19 cellular contexts compared by ENCODE assay signal in the genomic region with DNA sequence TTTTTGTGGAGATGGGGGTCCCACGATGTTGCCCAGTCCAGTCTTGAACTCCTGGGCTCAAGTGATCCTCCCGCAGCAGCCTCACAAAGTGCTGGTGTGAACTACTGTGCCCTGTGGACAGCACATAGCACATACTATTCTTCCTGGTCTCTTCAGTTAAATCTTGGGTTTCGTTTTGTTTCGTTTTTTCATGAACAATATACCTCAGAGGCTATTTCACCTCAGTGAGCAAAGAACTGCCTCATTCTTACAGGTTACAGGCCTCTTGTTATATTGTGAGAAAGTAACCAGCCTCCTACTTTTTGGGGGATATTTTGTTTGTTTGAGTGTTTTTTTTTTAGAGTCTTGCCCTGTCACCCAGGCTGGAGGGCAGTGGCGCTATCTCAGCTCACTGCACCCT. TPM values are rescaled to one million over a fixed set of nuclear protein-coding genes. Genes with fewer than 3 reads are reported as not detected.
DNase-seq lines count a peak whose midpoint lies in the region; ATAC-seq, FAIRE-seq and TF ChIP-seq lines count a peak whose summit lies in the region.
"Had no signal": no experiment of that assay in that cellular context is flagged by ENCODE, and none has a peak within 500 bp of the region (broad histone marks: within the 10 kb centered on the region; RNA-seq: fewer than 3 reads in every experiment).

No MANE protein-coding gene starts in this region.

- H3K9me2 ChIP-seq in Karpas-422 (replicated peaks; ENCODE audit: insufficient read depth, low read length) (no peaks in the 10 kb centered on the region), hepatocyte (replicated peaks; ENCODE audit: insufficient read depth) (no peaks in the 10 kb centered on the region)

- H4K20me1 ChIP-seq in Karpas-422 (ENCODE audit: insufficient read depth, low read depth, low read length) (no peaks in the 10 kb centered on the region), hepatocyte (ENCODE audit: insufficient read depth, poor library complexity, severe bottlenecking) (no peaks in the 10 kb centered on the region)

- DNase-seq in Right ventricle myocardium inferior (ENCODE audit: missing footprints) (peak; percentile 21), heart right ventricle (no peak), Karpas-422 (peak; percentile 53), hepatocyte (ENCODE audit: low spot score) (no peak), upper lobe of right lung (no peak), AG20443 (ENCODE audit: low spot score) (no peak), kidney (no peak)
- DNase-seq: activated CD4-positive, alpha-beta T cell treated with anti-CD3 and anti-CD28 coated beads, Interleukin-2, amount 10 ng/mL, durations not matched to agents 7 days and 5 days; effector CD8-positive, alpha-beta T cell; islet precursor cell; NCI-H446; T-helper 17 cell had no signal

- H3K9ac ChIP-seq in Karpas-422 (ENCODE audit: low read length), result 0 out of 2 replicates have a peak overlapping the region, but pooled peaks have one; percentile 5
- H3K9ac ChIP-seq in kidney (ENCODE audit: low read length in 2 of 2), result no peak overlapping the region

- no peak overlapping the region for H3K27ac ChIP-seq in heart right ventricle
- H3K27ac ChIP-seq in Karpas-422 (ENCODE audit: low read length), result no peak overlapping the region
- H3K27ac ChIP-seq in hepatocyte, result peak overlapping the region; percentile 48
- peak overlapping the region; percentile 65 for H3K27ac ChIP-seq in upper lobe of right lung
- H3K27ac ChIP-seq in kidney (ENCODE audit: low read depth in 2 of 2, low read length in 2 of 2), result no peak overlapping the region

- 86 to 90% methylated on average over 5 of the region's 5 CpGs for WGBS in heart right ventricle, 2 donors
- 90% methylated on average over 5 of the region's 5 CpGs for WGBS in hepatocyte (ENCODE audit: low lambda C conversion rate, missing lambda C conversion rate)

- no peak for FAIRE-seq in kidney (lab: Jason Lieb, UNC)
- FAIRE-seq: astrocyte, frontal cortex had no signal

- intact Hi-C loops in Right ventricle myocardium inferior (cut with DNase I) (no loop called here), heart right ventricle (cut with DNase I) (no loop called here), upper lobe of right lung (cut with DNase I) (no loop called here), kidney (cut with DNase I) (no loop called here)

- H3K36me3 ChIP-seq in heart right ventricle (no peaks in the 10 kb centered on the region), Karpas-422 (ENCODE audit: insufficient read depth, low read length) (no peaks in the 10 kb centered on the region), hepatocyte (replicated peaks; ENCODE audit: insufficient read depth, low read depth) (no peaks in the 10 kb centered on the region), upper lobe of right lung (peaks cover 4% of the 10 kb centered on the region), kidney (ENCODE audit: control insufficient read depth in 1 of 2, insufficient read depth in 2 of 2, low read length in 2 of 2) (no peaks in the 10 kb centered on the region)

- TF ChIP-seq CTCF in heart right ventricle (IDR thresholded peaks at IDR 0.05), result no peak
- TF ChIP-seq CTCF in hepatocyte (IDR thresholded peaks at IDR 0.05; ENCODE audit: poor library complexity), result no peak
- TF ChIP-seq CTCF in upper lobe of right lung (IDR thresholded peaks at IDR 0.05), result no peak
- no peak for TF ChIP-seq CTCF in kidney (IDR thresholded peaks at IDR 0.05; ENCODE audit: borderline replicate concordance, extremely low read depth, insufficient read depth)

- no peaks in the 10 kb centered on the region for H3K79me2 ChIP-seq in Karpas-422 (ENCODE audit: low read length)
- H3K79me2 ChIP-seq in hepatocyte, result no peaks in the 10 kb centered on the region

- ATAC-seq in Right ventricle myocardium inferior, result no peak
- no peak for ATAC-seq in heart right ventricle
- no peak for ATAC-seq in upper lobe of right lung
- ATAC-seq in HG02588 (IDR thresholded peaks at IDR 0.05; ENCODE audit: unreplicated experiment), result no peak
- ATAC-seq: HCT116, Panc1, T-helper 17 cell had no signal

- no peak overlapping the region for H3K4me3 ChIP-seq in heart right ventricle
- no peak overlapping the region for H3K4me3 ChIP-seq in Karpas-422 (ENCODE audit: low read length)
- H3K4me3 ChIP-seq in hepatocyte, result no peak overlapping the region
- H3K4me3 ChIP-seq in upper lobe of right lung, result no peak overlapping the region
- no peak overlapping the region for H3K4me3 ChIP-seq in kidney (ENCODE audit: low read length in 2 of 2)

- peaks cover 0 to 45% (median 0%) of the 10 kb centered on the region in 9 donors for H3K4me1 ChIP-seq in heart right ventricle
- peaks cover 8% of the 10 kb centered on the region for H3K4me1 ChIP-seq in Karpas-422 (ENCODE audit: low read length)
- peaks cover 25% of the 10 kb centered on the region for H3K4me1 ChIP-seq in hepatocyte (ENCODE audit: insufficient read depth)
- H3K4me1 ChIP-seq in upper lobe of right lung, result peaks cover 32% of the 10 kb centered on the region
- peaks cover 2 to 5% of the 10 kb centered on the region in 2 donors for H3K4me1 ChIP-seq in kidney (ENCODE audit: control insufficient read depth in 1 of 2, insufficient read depth in 1 of 2, low read depth in 1 of 2, low read length in 2 of 2)

- H2AFZ ChIP-seq in Karpas-422 (ENCODE audit: low read length), result no peak overlapping the region
- H2AFZ ChIP-seq in hepatocyte, result no peak overlapping the region

- H3K27me3 ChIP-seq in heart right ventricle (peaks cover 0 to 20% (median 0%) of the 10 kb centered on the region in 7 donors), Karpas-422 (ENCODE audit: low read length) (no peaks in the 10 kb centered on the region), hepatocyte (no peaks in the 10 kb centered on the region), upper lobe of right lung (no peaks in the 10 kb centered on the region)

- H3K9me3 ChIP-seq in heart right ventricle (no peaks in the 10 kb centered on the region), Karpas-422 (ENCODE audit: low read length) (no peaks in the 10 kb centered on the region), hepatocyte (ENCODE audit: low read depth) (no peaks in the 10 kb centered on the region), upper lobe of right lung (no peaks in the 10 kb centered on the region), kidney (ENCODE audit: control insufficient read depth in 1 of 2, low read length in 2 of 2) (no peaks in the 10 kb centered on the region)

- H3K4me2 ChIP-seq in Karpas-422 (ENCODE audit: low read depth, low read length, poor library complexity, severe bottlenecking) (no peak overlapping the region), hepatocyte (no peak overlapping the region)

RNA-seq across cellular contexts. Expression of a gene that starts 1.3 kb away (rescaled TPM):
- total RNA-seq in Right ventricle myocardium inferior (482 TPM), heart right ventricle (100 to 1,000 TPM in 5 of 10 donors, 10 to 100 TPM in 5; 23.0 to 438 (median 111) TPM), hepatocyte (563 and 814 TPM in 2 replicates), upper lobe of right lung (1,129 TPM), kidney (3,831 TPM)
- polyA plus RNA-seq in heart right ventricle (100 to 1,000 TPM; 275 to 475 TPM), hepatocyte (493 and 556 TPM in 2 replicates), kidney (ENCODE audit: insufficient read depth, low read depth, low replicate concordance) (452 TPM)
- not detected in 2 replicates for total RNA-seq in Karpas-422 (2014; rRNA removed; shearing (Covaris generic); ENCODE audit: low replicate concordance)
- total RNA-seq: activated CD4-positive, alpha-beta T cell treated with anti-CD3 and anti-CD28 coated beads, Interleukin-2, amount 10 ng/mL, durations not matched to agents 7 days and 5 days had no signal
- polyA plus RNA-seq: neural cell had no signal

RNA-seq across cellular contexts. Expression of a gene that starts 15.6 kb away (rescaled TPM):
- total RNA-seq in Right ventricle myocardium inferior (23.9 TPM), heart right ventricle (10 to 100 TPM; 20.4 to 33.6 (median 21.5) TPM), hepatocyte (59.0 and 66.6 TPM in 2 replicates), upper lobe of right lung (81.2 TPM), kidney (113 TPM)
- polyA plus RNA-seq in heart right ventricle (10 to 100 TPM; 43.1 to 62.0 TPM), hepatocyte (120 TPM in 2 replicates), kidney (ENCODE audit: insufficient read depth, low read depth, low replicate concordance) (144 TPM)
- total RNA-seq in Karpas-422 (2014; rRNA removed; shearing (Covaris generic); ENCODE audit: low replicate concordance), result 34.7 and 41.8 TPM in 2 replicates

RNA-seq across cellular contexts. Expression of a gene that starts 17.7 kb away (rescaled TPM):
- total RNA-seq in Right ventricle myocardium inferior (147 TPM), heart right ventricle (100 to 1,000 TPM in 1 of 10 donors, 10 to 100 TPM in 9; 60.6 to 152 (median 73.5) TPM), hepatocyte (48.8 and 50.5 TPM in 2 replicates), upper lobe of right lung (88.1 TPM), kidney (92.9 TPM)
- polyA plus RNA-seq in heart right ventricle (100 to 1,000 TPM in 1 of 2 donors, 10 to 100 TPM in 1; 93.7 to 314 TPM), hepatocyte (79.5 and 85.7 TPM in 2 replicates), kidney (ENCODE audit: insufficient read depth, low read depth, low replicate concordance) (57.5 TPM)
- total RNA-seq in Karpas-422 (2014; rRNA removed; shearing (Covaris generic); ENCODE audit: low replicate concordance), result 6.5 and 15.7 TPM in 2 replicates

RNA-seq across cellular contexts. Expression of a gene that starts 45.5 kb away (rescaled TPM):
- total RNA-seq in Right ventricle myocardium inferior (not detected), heart right ventricle (under 1 TPM in 5 of 10 donors, not detected in 5; 0.16 to 0.79 (median 0.36) TPM), hepatocyte (14.8 and 18.9 TPM in 2 replicates), upper lobe of right lung (26.0 TPM), kidney (35.4 TPM)
- polyA plus RNA-seq in heart right ventricle (under 1 TPM; 0.17 to 0.37 TPM), hepatocyte (19.6 and 26.0 TPM in 2 replicates), kidney (ENCODE audit: insufficient read depth, low read depth, low replicate concordance) (12.5 TPM)
- 3.3 and 18.9 TPM in 2 replicates for total RNA-seq in Karpas-422 (2014; rRNA removed; shearing (Covaris generic); ENCODE audit: low replicate concordance)
- total RNA-seq: skeletal muscle tissue had no signal

RNA-seq across cellular contexts. Expression of a gene that starts 50.7 kb away (rescaled TPM):
- total RNA-seq in Right ventricle myocardium inferior, result 3.1 TPM
- 10 to 100 TPM in 1 of 10 donors, 1 to 10 TPM in 6, under 1 TPM in 3; 0.45 to 11.0 (median 1.4) TPM for total RNA-seq in heart right ventricle
- polyA plus RNA-seq in heart right ventricle, result 1 to 10 TPM in 1 of 2 donors, under 1 TPM in 1; 0.70 to 1.3 TPM
- total RNA-seq in Karpas-422 (2014; rRNA removed; shearing (Covaris generic); ENCODE audit: low replicate concordance), result 46.0 and 85.2 TPM in 2 replicates
- total RNA-seq in hepatocyte, result 0.23 and 0.32 TPM in 2 replicates
- polyA plus RNA-seq in hepatocyte, result not detected in 2 replicates
- total RNA-seq in upper lobe of right lung, result 31.6 TPM
- 15.5 TPM for total RNA-seq in kidney
- polyA plus RNA-seq in kidney (ENCODE audit: insufficient read depth, low read depth, low replicate concordance), result 0.90 TPM
- total RNA-seq: astrocyte had no signal
- polyA plus RNA-seq: neural cell had no signal

Comparison
In these comparisons a context has a peak if more than half of its experiments do, and no peak if none do; other contexts are left out.
1. DNase-seq: peak in Right ventricle myocardium inferior (single experiment) and Karpas-422 (single experiment); none in heart right ventricle (0 of 2), hepatocyte (single experiment), upper lobe of right lung (single experiment), AG20443 (single experiment) and kidney (single experiment).
2. H3K27ac ChIP-seq: peak in hepatocyte (single experiment) and upper lobe of right lung (single experiment); none in heart right ventricle (0 of 10), Karpas-422 (single experiment) and kidney (0 of 2).
3. RNA of a gene that starts 1.3 kb away (total RNA-seq): 3,831 TPM in kidney (single experiment), 1,129 TPM in upper lobe of right lung (single experiment), 563 to 814 TPM in hepatocyte, 482 TPM in Right ventricle myocardium inferior (single experiment) and 23.0 to 438 TPM in heart right ventricle; not detected in Karpas-422; every median in the first group is over 10 times any median in the second.